Comparison of ENCODE assay signal across 8 cellular contexts in the genomic region with DNA sequence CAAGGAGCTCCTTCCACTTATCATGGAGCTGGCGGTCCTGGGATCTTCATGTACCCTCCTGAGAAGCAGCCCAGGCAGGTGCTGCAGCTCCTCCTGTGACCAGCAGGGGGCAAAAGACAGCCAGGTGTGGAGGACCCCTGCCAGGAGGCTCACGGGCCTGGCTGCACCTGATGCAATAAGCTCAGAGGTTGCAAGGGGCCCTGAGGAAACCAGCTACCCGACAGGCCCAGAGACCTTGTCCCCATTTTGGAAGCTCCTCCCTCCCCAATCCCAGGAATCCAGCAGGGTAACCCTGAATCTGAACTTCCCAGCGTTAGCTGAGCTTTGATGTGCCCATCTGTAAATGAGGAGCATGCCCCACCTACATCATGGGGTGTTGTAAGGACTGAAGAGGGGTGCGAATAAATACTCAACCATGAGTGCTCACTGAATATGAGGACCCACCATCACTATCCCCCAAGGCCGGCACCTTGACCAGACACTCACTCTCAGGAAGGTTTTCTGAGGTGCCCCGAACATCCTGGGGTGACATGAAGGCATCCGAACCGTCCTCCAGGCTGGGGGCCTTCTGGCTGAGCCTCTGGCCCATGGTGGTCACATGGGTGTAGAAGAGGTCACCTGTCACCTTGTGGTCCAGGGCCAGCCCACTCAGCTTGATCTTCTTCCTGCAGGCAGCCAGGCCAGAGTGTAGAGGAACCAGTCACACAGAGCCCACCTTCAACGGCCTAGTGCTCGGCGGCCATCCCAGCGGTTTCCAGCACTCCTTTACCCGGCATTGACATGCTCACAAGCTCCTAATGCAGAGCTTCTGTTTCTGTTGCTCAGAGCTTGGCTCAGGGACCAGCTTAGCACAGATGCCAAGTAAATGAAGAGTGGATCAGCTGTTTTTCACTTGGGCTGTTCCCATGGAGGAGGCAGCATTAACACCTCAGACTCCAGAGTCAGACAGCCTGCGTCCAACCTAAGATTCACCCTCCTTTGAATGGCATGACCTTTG. TPM values are rescaled to one million over a fixed set of nuclear protein-coding genes. Genes with fewer than 3 reads are reported as not detected.
DNase-seq lines count a peak whose midpoint lies in the region; ATAC-seq and TF ChIP-seq lines count a peak whose summit lies in the region.

No MANE protein-coding gene starts in this region.

- peak; percentile 40 for DNase-seq in G401 (ENCODE audit: low spot score)
- peak; percentile 94 for DNase-seq in H9
- DNase-seq in NCI-H1930 (lab: John Stamatoyannopoulos, UW) = peak; percentile 48 to 62
- peak; percentile 88 for DNase-seq in activated CD8-positive, alpha-beta T cell treated with anti-CD3 and anti-CD28 coated beads for 36 hours
- peak; percentile 98 for DNase-seq in endodermal cell
- DNase-seq in neuronal stem cell (ENCODE audit: low spot score) = peak; percentile 48
- peak; percentile 81 to 85 for DNase-seq in thyroid gland
- no peak for DNase-seq in NCI-H1694 treated with DMSO at 0.1 percent for 48 hours (lab: John Stamatoyannopoulos, UW)

- H3K36me3 ChIP-seq in endodermal cell (ENCODE audit: control insufficient read depth, insufficient read depth, low read length) = no peaks in the 10 kb centered on the region
- H3K36me3 ChIP-seq in neuronal stem cell (replicated peaks in 1 of 2; ENCODE audit: control insufficient read depth in 2 of 2, insufficient read depth in 2 of 2, low read length in 2 of 2) = no peaks in the 10 kb centered on the region
- peaks cover 0 to 4% of the 10 kb centered on the region in 2 donors for H3K36me3 ChIP-seq in thyroid gland

- no peak for TF ChIP-seq POLR2A in thyroid gland (IDR thresholded peaks at IDR 0.05)

- H3K27me3 Mint-ChIP-seq in H9 (ENCODE audit: low read depth) = no peaks in the 10 kb centered on the region; the same call in 1 of the 2 replicates
- H3K27me3 Mint-ChIP-seq in activated CD8-positive, alpha-beta T cell treated with anti-CD3 and anti-CD28 coated beads for 36 hours = no peaks in the 10 kb centered on the region
- H3K27me3 Mint-ChIP-seq in endodermal cell (ENCODE audit: insufficient read depth) = peaks cover 4% of the 10 kb centered on the region

- CTCF ChIA-PET in activated CD8-positive, alpha-beta T cell treated with anti-CD3 and anti-CD28 coated beads for 36 hours (lab: Charles Lee) = interaction anchor here (0.6 to 13.2 kb wide), 56 partner anchors 8 to 306 kb away, joined by 3 to 425 read pairs (median 5); a partner anchor contains a TSS

- H3K4me2 ChIP-seq in H9 (ENCODE audit: insufficient read depth, insufficient read length, low read length) (no peak overlapping the region), neuronal stem cell (ENCODE audit: insufficient read depth, low read length, poor library complexity, severe bottlenecking) (no peak overlapping the region)

- no peak overlapping the region for H3K9ac ChIP-seq in H9 (ENCODE audit: extremely low read depth, insufficient read length, low read length)
- peak overlapping the region; percentile 36 for H3K9ac ChIP-seq in endodermal cell (ENCODE audit: extremely low read depth, low read length, poor library complexity, severe bottlenecking)
- H3K9ac ChIP-seq in neuronal stem cell (ENCODE audit: low read depth, low read length, poor library complexity) = no peak overlapping the region

- H3T11ph ChIP-seq in H9 (ENCODE audit: low read length) = no peak overlapping the region

- POLR2A ChIA-PET in activated CD8-positive, alpha-beta T cell treated with anti-CD3 and anti-CD28 coated beads for 36 hours (lab: Charles Lee) = interaction anchor here (0.7 to 2.0 kb wide), 9 partner anchors 9 to 70 kb away, joined by 3 to 17 read pairs (median 5); a partner anchor contains a TSS

- H2BK12ac ChIP-seq in H9 (ENCODE audit: insufficient read length, low read depth, low read length) (peak overlapping the region; percentile 64), neuronal stem cell (ENCODE audit: low read length) (no peak overlapping the region)

- no peak overlapping the region for H3K56ac ChIP-seq in H9 (ENCODE audit: insufficient read length, low read depth, low read length)

- H3K27ac Mint-ChIP-seq in H9 = peak overlapping the region; percentile 97 to 99 (median 99)
- H3K27ac Mint-ChIP-seq in activated CD8-positive, alpha-beta T cell treated with anti-CD3 and anti-CD28 coated beads for 36 hours = peak overlapping the region; percentile 96
- H3K27ac Mint-ChIP-seq in endodermal cell = peak overlapping the region; percentile 98

- no peak overlapping the region for H2BK20ac ChIP-seq in H9 (ENCODE audit: low read depth, low read length, poor library complexity, severe bottlenecking)

- H2BK120ac ChIP-seq in H9 (ENCODE audit: low read depth, low read length, poor library complexity, severe bottlenecking) (peak overlapping the region; percentile 78), neuronal stem cell (ENCODE audit: low read depth, low read length) (no peak overlapping the region)

- H3K4me3 ChIP-seq in endodermal cell (ENCODE audit: low read length) = no peak overlapping the region
- H3K4me3 ChIP-seq in neuronal stem cell (ENCODE audit: low read length in 2 of 2) = no peak overlapping the region
- H3K4me3 ChIP-seq in thyroid gland (replicated peaks in 1 of 3) = no peak overlapping the region

- H3K27ac ChIP-seq in H9 (ENCODE audit: insufficient read length, low read depth, low read length) = peak overlapping the region; percentile 30
- no peak overlapping the region for H3K27ac ChIP-seq in endodermal cell (ENCODE audit: low read depth, low read length)
- H3K27ac ChIP-seq in neuronal stem cell (replicated peaks; ENCODE audit: low read length) = no peak overlapping the region
- no peak overlapping the region for H3K27ac ChIP-seq in thyroid gland

- H4K91ac ChIP-seq in H9 (ENCODE audit: insufficient read length, low read depth, low read length) (peak overlapping the region; percentile 37), neuronal stem cell (ENCODE audit: low read depth, low read length, poor library complexity) (no peak overlapping the region)

- H4K5ac ChIP-seq in H9 (ENCODE audit: insufficient read length, low read depth, low read length) = peak overlapping the region; percentile 21

- H2AFZ ChIP-seq in H9 (ENCODE audit: low read length) (no peak overlapping the region), neuronal stem cell (ENCODE audit: low read length) (no peak overlapping the region)

- H3K9me3 ChIP-seq in H9 (ENCODE audit: control insufficient read depth, low read depth, low read length) (no peaks in the 10 kb centered on the region), endodermal cell (ENCODE audit: control insufficient read depth, low read length) (no peaks in the 10 kb centered on the region), neuronal stem cell (replicated peaks in 1 of 2; ENCODE audit: control insufficient read depth in 2 of 2, insufficient read depth in 1 of 2, low read depth in 1 of 2, low read length in 2 of 2) (no peaks in the 10 kb centered on the region), thyroid gland (no peaks in the 10 kb centered on the region)

- TF ChIP-seq CTCF in H9 (conservative IDR thresholded peaks at IDR 0.05) (peak; percentile 95), endodermal cell (conservative IDR thresholded peaks at IDR 0.05) (peak; percentile 95), thyroid gland (IDR thresholded peaks at IDR 0.05) (peak; percentile 75 to 92 (median 86))
- TF ChIP-seq CTCF in activated CD8-positive, alpha-beta T cell treated with anti-CD3 and anti-CD28 coated beads for 36 hours (IDR thresholded peaks at IDR 0.05) = peak; percentile 90

- H3K23ac ChIP-seq in H9 (ENCODE audit: insufficient read length, low read depth, low read length) (no peak overlapping the region), neuronal stem cell (ENCODE audit: low read depth, low read length, poor library complexity) (no peak overlapping the region)

- no peaks in the 10 kb centered on the region; a peak in 1 of 5 replicates for H3K9me3 Mint-ChIP-seq in H9
- no peaks in the 10 kb centered on the region for H3K9me3 Mint-ChIP-seq in activated CD8-positive, alpha-beta T cell treated with anti-CD3 and anti-CD28 coated beads for 36 hours
- no peaks in the 10 kb centered on the region for H3K9me3 Mint-ChIP-seq in endodermal cell

- ATAC-seq in activated CD8-positive, alpha-beta T cell treated with anti-CD3 and anti-CD28 coated beads for 36 hours = peak; percentile 90

- H3K4me1 Mint-ChIP-seq in H9 = peaks cover 10 to 39% of the 10 kb centered on the region in 2 experiments
- H3K4me1 Mint-ChIP-seq in activated CD8-positive, alpha-beta T cell treated with anti-CD3 and anti-CD28 coated beads for 36 hours (ENCODE audit: low read depth) = peaks cover 13% of the 10 kb centered on the region
- H3K4me1 Mint-ChIP-seq in endodermal cell = peaks cover 16% of the 10 kb centered on the region

- no CpG with 5 or more reads among the region's 15 CpGs for WGBS in H9 (ENCODE audit: extremely low coverage, insufficient read length, low lambda C conversion rate)
- 83 to 95% methylated on average over 6 to 15 of the region's 15 CpGs for WGBS in endodermal cell (ENCODE audit: insufficient coverage in 1 of 2, insufficient read length in 1 of 2), 2 experiments
- no CpG with 5 or more reads among the region's 15 CpGs for WGBS in neuronal stem cell (ENCODE audit: extremely low coverage in 2 of 2, insufficient read length in 2 of 2, insufficient replicate concordance in 1 of 2), 2 donors
- 73 to 82% methylated on average over 7 to 15 of the region's 15 CpGs for WGBS in thyroid gland, 2 donors

- no peak overlapping the region; a peak in 1 of 5 replicates for H3K4me3 Mint-ChIP-seq in H9
- H3K4me3 Mint-ChIP-seq in activated CD8-positive, alpha-beta T cell treated with anti-CD3 and anti-CD28 coated beads for 36 hours = no peak overlapping the region
- H3K4me3 Mint-ChIP-seq in endodermal cell = no peak overlapping the region

- in situ Hi-C loops in G401 (cut with HindIII; ENCODE audit: low sequenced_read_pairs) = no loop called here

- peaks cover 3% of the 10 kb centered on the region for H4K20me1 ChIP-seq in H9 (ENCODE audit: control insufficient read depth, insufficient read depth, insufficient read length)

- H2AK5ac ChIP-seq in H9 (ENCODE audit: insufficient read length, low read length) (no peak overlapping the region), neuronal stem cell (ENCODE audit: low read depth, low read length) (no peak overlapping the region)

- H3K18ac ChIP-seq in H9 (ENCODE audit: insufficient read length, low read depth, low read length) (peak overlapping the region; percentile 87), neuronal stem cell (ENCODE audit: low read length) (no peak overlapping the region)

- H3K79me2 ChIP-seq in H9 (ENCODE audit: insufficient read depth, low read length) = no peaks in the 10 kb centered on the region

- intact Hi-C loops in activated CD8-positive, alpha-beta T cell treated with anti-CD3 and anti-CD28 coated beads for 36 hours (cut with micrococcal nuclease) = loop anchor here (2.0 kb wide), 1 partner anchor 33 kb away; no protein-coding TSS in a partner anchor
- intact Hi-C loops in thyroid gland (cut with DNase I) = loop anchor here (2.0 kb wide), 1 partner anchor 33 kb away; no protein-coding TSS in a partner anchor

- no peaks in the 10 kb centered on the region for H3K23me2 ChIP-seq in H9 (ENCODE audit: insufficient read length, low read depth, low read length, poor library complexity, severe bottlenecking)

- peaks cover 24 to 42% (median 30%) of the 10 kb centered on the region in 3 experiments; a peak in 6 of 7 replicates for H3K36me3 Mint-ChIP-seq in H9 (ENCODE audit: insufficient read depth in 1 of 3, low read depth in 3 of 3)
- peaks cover 61% of the 10 kb centered on the region for H3K36me3 Mint-ChIP-seq in activated CD8-positive, alpha-beta T cell treated with anti-CD3 and anti-CD28 coated beads for 36 hours (ENCODE audit: low read depth)
- peaks cover 8% of the 10 kb centered on the region for H3K36me3 Mint-ChIP-seq in endodermal cell (ENCODE audit: low read depth)

- H3K79me1 ChIP-seq in H9 (ENCODE audit: insufficient read depth, low read depth, low read length, poor library complexity, severe bottlenecking) = no peaks in the 10 kb centered on the region
- no peaks in the 10 kb centered on the region for H3K79me1 ChIP-seq in neuronal stem cell (ENCODE audit: low read depth, low read length)

- H3K4me1 ChIP-seq in H9 (ENCODE audit: insufficient read depth, low read length) (peaks cover 8% of the 10 kb centered on the region; the same call in 1 of the 2 replicates), endodermal cell (ENCODE audit: control insufficient read depth, insufficient read depth, low read length) (no peaks in the 10 kb centered on the region), neuronal stem cell (ENCODE audit: control insufficient read depth in 2 of 2, insufficient read depth in 1 of 2, low read depth in 1 of 2, low read length in 2 of 2) (peaks cover 4% of the 10 kb centered on the region in 2 donors), thyroid gland (peaks cover 0 to 4% of the 10 kb centered on the region in 2 donors)

- H3K14ac ChIP-seq in H9 (ENCODE audit: insufficient read depth, low read length) (peak overlapping the region; percentile 79), neuronal stem cell (ENCODE audit: low read length) (no peak overlapping the region)

- H3K4ac ChIP-seq in H9 (ENCODE audit: low read depth, low read length) = peak overlapping the region; percentile 55; the same call in 1 of the 2 replicates
- H3K4ac ChIP-seq in neuronal stem cell (ENCODE audit: low read length) = no peak overlapping the region

- H3K27me3 ChIP-seq in H9 (ENCODE audit: insufficient read depth, low read length) = no peaks in the 10 kb centered on the region
- no peaks in the 10 kb centered on the region for H3K27me3 ChIP-seq in endodermal cell (ENCODE audit: control insufficient read depth, insufficient read depth, low read length, poor library complexity, severe bottlenecking)
- peaks cover 0 to 7% (median 0%) of the 10 kb centered on the region in 3 experiments for H3K27me3 ChIP-seq in neuronal stem cell (ENCODE audit: control insufficient read depth in 3 of 3, insufficient read depth in 3 of 3, low read depth in 1 of 3, low read length in 3 of 3)
- H3K27me3 ChIP-seq in thyroid gland = no peaks in the 10 kb centered on the region

- H2BK15ac ChIP-seq in H9 (ENCODE audit: low read depth, low read length) (no peak overlapping the region), neuronal stem cell (ENCODE audit: low read length) (no peak overlapping the region)

- H4K8ac ChIP-seq in H9 (replicated peaks; ENCODE audit: insufficient read length, low read depth, low read length) (no peak overlapping the region), neuronal stem cell (ENCODE audit: low read depth, low read length) (no peak overlapping the region)

- H2BK5ac ChIP-seq in H9 (ENCODE audit: insufficient read length, low read length) (peak overlapping the region; percentile 43), neuronal stem cell (ENCODE audit: low read length) (no peak overlapping the region)

RNA-seq across cellular contexts. Expression of a gene that starts 21.7 kb away (rescaled TPM):
- total RNA-seq in G401 (2014; rRNA removed; shearing (Covaris generic)) = 8.8 and 15.1 TPM in 2 replicates
- 16.3 and 17.0 TPM in 2 replicates for total RNA-seq in H9 (2021)
- total RNA-seq in activated CD8-positive, alpha-beta T cell treated with anti-CD3 and anti-CD28 coated beads for 36 hours = 10 to 100 TPM; 32.1 to 34.0 TPM
- total RNA-seq in endodermal cell = 1 to 10 TPM; 8.4 to 9.1 TPM
- polyA plus RNA-seq in endodermal cell (2013, experiment 1 of 2) = 4.0 TPM
- 2.1 TPM for polyA plus RNA-seq in endodermal cell (2013, experiment 2 of 2)
- 0.63 TPM for polyA plus RNA-seq in neuronal stem cell (2013, experiment 1 of 2)
- polyA plus RNA-seq in neuronal stem cell (2013, experiment 2 of 2) = 0.73 TPM
- 10 to 100 TPM; 20.3 to 64.1 (median 28.8) TPM for total RNA-seq in thyroid gland

RNA-seq across cellular contexts. Expression of a gene that starts 33.5 kb away (rescaled TPM):
- total RNA-seq in G401 (2014; rRNA removed; shearing (Covaris generic)) = 2.9 TPM in 1 of 2 replicates, not detected in the other
- total RNA-seq in H9 (2021) = 7.0 and 7.1 TPM in 2 replicates
- under 1 TPM; 0.23 to 0.27 TPM for total RNA-seq in activated CD8-positive, alpha-beta T cell treated with anti-CD3 and anti-CD28 coated beads for 36 hours
- total RNA-seq in endodermal cell = 1 to 10 TPM in 1 of 2 donors, under 1 TPM in 1; 0.97 to 1.5 TPM
- 13.5 TPM for polyA plus RNA-seq in endodermal cell (2013, experiment 1 of 2)
- polyA plus RNA-seq in endodermal cell (2013, experiment 2 of 2) = 14.4 TPM
- polyA plus RNA-seq in neuronal stem cell (2013, experiment 1 of 2) = 6.6 TPM
- polyA plus RNA-seq in neuronal stem cell (2013, experiment 2 of 2) = 6.8 TPM
- 10 to 100 TPM; 11.2 to 27.6 (median 17.1) TPM for total RNA-seq in thyroid gland

RNA-seq across cellular contexts. Expression of a gene that starts 36.7 kb away (rescaled TPM):
- 36.2 and 53.0 TPM in 2 replicates for total RNA-seq in G401 (2014; rRNA removed; shearing (Covaris generic))
- total RNA-seq in H9 (2021) = 126 and 130 TPM in 2 replicates
- total RNA-seq in activated CD8-positive, alpha-beta T cell treated with anti-CD3 and anti-CD28 coated beads for 36 hours = 10 to 100 TPM; 75.2 to 84.2 TPM
- 10 to 100 TPM; 77.4 to 79.8 TPM for total RNA-seq in endodermal cell
- polyA plus RNA-seq in endodermal cell (2013, experiment 1 of 2) = 53.9 TPM
- polyA plus RNA-seq in endodermal cell (2013, experiment 2 of 2) = 49.5 TPM
- polyA plus RNA-seq in neuronal stem cell (2013, experiment 1 of 2) = 61.5 TPM
- polyA plus RNA-seq in neuronal stem cell (2013, experiment 2 of 2) = 58.6 TPM
- total RNA-seq in thyroid gland = 10 to 100 TPM; 29.8 to 43.7 (median 37.4) TPM

RNA-seq across cellular contexts. Expression of a gene that starts 43.6 kb away (rescaled TPM):
- total RNA-seq in G401 (2014; rRNA removed; shearing (Covaris generic)) = not detected in 2 replicates
- total RNA-seq in H9 (2021) (0.18 TPM in 1 of 2 replicates, not detected in the other), endodermal cell (under 1 TPM; 0.22 TPM), thyroid gland (not detected)
- total RNA-seq in activated CD8-positive, alpha-beta T cell treated with anti-CD3 and anti-CD28 coated beads for 36 hours = not detected
- polyA plus RNA-seq in endodermal cell (2013, experiment 1 of 2) = 0.18 TPM
- polyA plus RNA-seq in endodermal cell (2013, experiment 2 of 2) = 0.46 TPM
- 0.26 TPM for polyA plus RNA-seq in neuronal stem cell (2013, experiment 1 of 2)
- 0.18 TPM for polyA plus RNA-seq in neuronal stem cell (2013, experiment 2 of 2)
